Comparison of ENCODE assay signal across 20 cellular contexts in the genomic region with DNA sequence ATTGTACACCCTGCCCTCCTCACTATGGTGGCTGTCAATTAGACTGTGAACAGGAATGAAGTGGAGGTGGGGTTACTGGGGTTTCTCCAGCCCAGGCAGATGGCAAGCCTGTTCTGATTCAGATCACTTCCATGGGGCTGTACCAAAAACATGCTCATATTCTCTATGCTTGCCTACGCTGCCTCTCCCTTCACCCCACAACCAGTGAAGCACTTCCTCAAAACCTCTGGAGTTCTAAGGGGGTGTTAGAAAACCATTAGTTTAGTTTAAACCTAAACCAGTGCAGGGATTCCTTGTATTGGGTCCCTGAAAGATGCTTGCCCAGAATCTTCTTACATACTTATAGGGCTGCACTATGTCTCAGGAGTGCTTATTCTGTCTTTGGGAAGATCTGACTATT.
"Had no signal": no experiment of that assay in that cellular context is flagged by ENCODE, and none has a peak within 500 bp of the region (broad histone marks: within the 10 kb centered on the region; RNA-seq: fewer than 3 reads in every experiment).

No MANE protein-coding gene starts in this region.

- ATAC-seq: gastrocnemius medialis; heart right ventricle; left lobe of liver; mucosa of descending colon; natural killer cell treated with Interleukin-12 subunit alpha and Interleukin-12 subunit beta and Interleukin-15 and Interleukin-18, amount 100 ng/mL, for 72 hours had no signal

- H3K4me1 ChIP-seq: esophagus muscularis mucosa, gastrocnemius medialis, heart right ventricle, neural progenitor cell, stomach, transverse colon had no signal

- H3K4me3 Mint-ChIP-seq: natural killer cell treated with Interleukin-12 subunit alpha and Interleukin-12 subunit beta and Interleukin-15 and Interleukin-18, amount 100 ng/mL, for 72 hours; neural progenitor cell had no signal

- H3K27ac ChIP-seq: epithelial cell of prostate, esophagus muscularis mucosa, gastrocnemius medialis, neural progenitor cell, ovary, stomach, transverse colon had no signal

- H3K9me3 ChIP-seq: esophagus muscularis mucosa, gastrocnemius medialis, mucosa of descending colon, ovary, stomach, thoracic aorta, transverse colon had no signal

- H3K4me3 ChIP-seq: esophagus muscularis mucosa, gastrocnemius medialis, heart right ventricle, mucosa of descending colon, neural progenitor cell, ovary, stomach, thoracic aorta, transverse colon had no signal

- H3K4me1 Mint-ChIP-seq: neural progenitor cell had no signal

- H3K27me3 ChIP-seq: esophagus muscularis mucosa, gastrocnemius medialis, heart right ventricle, neural progenitor cell, ovary, stomach, transverse colon had no signal

- H3K27ac Mint-ChIP-seq: natural killer cell treated with Interleukin-12 subunit alpha and Interleukin-12 subunit beta and Interleukin-15 and Interleukin-18, amount 100 ng/mL, for 72 hours; neural progenitor cell; progenitor cell of endocrine pancreas had no signal

- H3K36me3 ChIP-seq: neural progenitor cell, ovary had no signal

- H3K9me3 Mint-ChIP-seq: natural killer cell treated with Interleukin-12 subunit alpha and Interleukin-12 subunit beta and Interleukin-15 and Interleukin-18, amount 100 ng/mL, for 72 hours; neural progenitor cell had no signal

- DNase-seq: effector memory CD4-positive, alpha-beta T cell; gastrocnemius medialis; heart right ventricle; islet precursor cell; mammary epithelial cell; mucosa of descending colon; ovary; right cardiac atrium; stimulated activated CD4-positive, alpha-beta T cell treated with anti-CD3 and anti-CD28 coated beads, Interleukin-4, amount 100 ng/mL, for 1 hour; stimulated activated CD8-positive, alpha-beta memory T cell treated with anti-CD3 and anti-CD28 coated beads, Interleukin-4, amount 100 ng/mL, for 48 hours; stimulated activated naive CD4-positive, alpha-beta T cell; stomach; transverse colon had no signal

- H3K27me3 Mint-ChIP-seq: natural killer cell treated with Interleukin-12 subunit alpha and Interleukin-12 subunit beta and Interleukin-15 and Interleukin-18, amount 100 ng/mL, for 72 hours; progenitor cell of endocrine pancreas had no signal
